8 cellular contexts compared by ENCODE assay signal in genomic region chr9:124764774-124765438, GRCh38. TPM values are rescaled to one million over a fixed set of nuclear protein-coding genes. Genes with fewer than 3 reads are reported as not detected.
DNase-seq lines count a peak whose midpoint lies in the region; ATAC-seq, FAIRE-seq and TF ChIP-seq lines count a peak whose summit lies in the region.

No MANE protein-coding gene starts in this region.

- TF ChIP-seq RAD21 in A549 (conservative IDR thresholded peaks at IDR 0.05 in 1 of 2, IDR thresholded peaks at IDR 0.05 in 1 of 2) = peak; percentile 53 to 61

- peak; percentile 54 to 76; a peak in 4 of 6 replicates for ATAC-seq in A549
- ATAC-seq in HG03469 (IDR thresholded peaks at IDR 0.05; ENCODE audit: unreplicated experiment) = no peak

- WGBS in A549 (ENCODE audit: missing lambda C conversion rate) = 52% methylated on average over 6 of the region's 6 CpGs

- peak; percentile 50 to 53 for DNase-seq in A549 (ENCODE audit: low read depth in 1 of 2, low spot score in 1 of 2)
- DNase-seq in GM18507 (ENCODE audit: extremely low spot score, insufficient read length, low read depth) = no peak
- peak; percentile 32 to 44 for DNase-seq in NCI-H526 (lab: John Stamatoyannopoulos, UW)
- DNase-seq in fibroblast of mammary gland (ENCODE audit: low read depth) = no peak
- DNase-seq in occipital lobe (lab: John Stamatoyannopoulos, UW) = no peak
- DNase-seq in NCI-H2081 treated with DMSO at 0.1 percent for 48 hours (lab: John Stamatoyannopoulos, UW) = no peak
- no peak for DNase-seq in stimulated activated CD4-positive, alpha-beta T cell treated with anti-CD3 and anti-CD28 coated beads, Interleukin-1b, Interleukin-23, amount 100 ng/mL, for 48 hours

- H3K27ac ChIP-seq in A549 = no peak overlapping the region

- CTCF ChIA-PET in A549 (lab: Yijun Ruan, JAX) = interaction anchor here (0.9 to 19.4 kb wide), 28 partner anchors 7 to 346 kb away, joined by 3 to 166 read pairs (median 5); partner anchors contain the start of genes ARPC5L, NR6A1, OLFML2A and RPL35

- no peak for TF ChIP-seq POLR2A in A549 (IDR thresholded peaks at IDR 0.05; ENCODE audit: low read length)

- TF ChIP-seq CTCF in A549 (IDR thresholded peaks at IDR 0.05) (peak; percentile 50), fibroblast of mammary gland (conservative IDR thresholded peaks at IDR 0.05; ENCODE audit: control insufficient read depth, insufficient read depth, low read depth, low read length) (peak; percentile 31)

- H3K9me3 ChIP-seq in A549 = no peaks in the 10 kb centered on the region

- no peak overlapping the region for H3K4me2 ChIP-seq in A549

- FAIRE-seq in A549 (lab: Jason Lieb, UNC) (no peak), GM18507 (lab: Jason Lieb, UNC) (peak; percentile 48)

- POLR2A ChIA-PET in A549 (lab: Yijun Ruan, JAX) = interaction anchor here (0.6 kb wide), 1 partner anchor 15 kb away, joined by 3 read pairs; no protein-coding TSS in a partner anchor

- no peak for TF ChIP-seq EP300 in A549 (IDR thresholded peaks at IDR 0.05)

- H3K4me1 ChIP-seq in A549 = peaks cover 22% of the 10 kb centered on the region; the same call in 2 of the 3 replicates

- H3K4me3 ChIP-seq in A549 = no peak overlapping the region
- H3K4me3 ChIP-seq in fibroblast of mammary gland (ENCODE audit: control insufficient read depth, low read depth, low read length) = no peak overlapping the region

TF ChIP-seq in A549, 52 proteins besides CTCF, POLR2A, EP300 and RAD21:
- TF ChIP-seq SMC3 (IDR thresholded peaks at IDR 0.05) (peak; percentile 23; the same call in 1 of the 3 replicates), HEYL (CRISPR knock-in tag; IDR thresholded peaks at IDR 0.05) (no peak)

RNA-seq across cellular contexts. Expression of gene NR6A1, which starts 6.2 kb away (rescaled TPM):
- polyA plus RNA-seq in A549 (2011; rRNA removed) = 3.3 and 4.1 TPM in 2 replicates
- polyA plus RNA-seq in A549 (2012; cell fraction: cytosol; rRNA removed) = 1.1 and 1.3 TPM in 2 replicates
- 4.7 and 6.2 TPM in 2 replicates for polyA plus RNA-seq in A549 (2012; cell fraction: nucleus; rRNA removed)
- polyA plus RNA-seq in A549 (2017; fragmentation: RNase III; extraction: RNeasy Plus Mini Kit Qiagen cat#74134 plus additional on column Dnase treatment) = 1.7 to 1.8 TPM (median 1.7 TPM) in 3 replicates
- polyA minus RNA-seq in A549 (2011; rRNA and poly(A)+ RNA removed) = 9.3 and 15.1 TPM in 2 replicates
- 2.0 TPM for total RNA-seq in occipital lobe

RNA-seq across cellular contexts. Expression of gene OLFML2A, which starts 12.0 kb away (rescaled TPM):
- polyA plus RNA-seq in A549 (2011; rRNA removed) (8.2 and 11.8 TPM in 2 replicates), A549 (2017; fragmentation: RNase III; extraction: RNeasy Plus Mini Kit Qiagen cat#74134 plus additional on column Dnase treatment) (11.3 to 16.2 TPM (median 14.5 TPM) in 3 replicates)
- polyA plus RNA-seq in A549 (2012; cell fraction: cytosol; rRNA removed) = 6.8 and 12.1 TPM in 2 replicates
- 14.9 and 16.6 TPM in 2 replicates for polyA plus RNA-seq in A549 (2012; cell fraction: nucleus; rRNA removed)
- polyA minus RNA-seq in A549 (2011; rRNA and poly(A)+ RNA removed) = 10.8 and 11.7 TPM in 2 replicates
- 2.5 TPM for total RNA-seq in occipital lobe

Comparison
In these comparisons a context has a peak if more than half of its experiments do, and no peak if none do; other contexts are left out.
1. DNase-seq: peak in A549 (2 of 2) and NCI-H526 (2 of 2); none in GM18507 (single experiment), fibroblast of mammary gland (single experiment), occipital lobe (single experiment), NCI-H2081 treated with DMSO at 0.1 percent for 48 hours (single experiment) and stimulated activated CD4-positive, alpha-beta T cell treated with anti-CD3 and anti-CD28 coated beads, Interleukin-1b, Interleukin-23, amount 100 ng/mL, for 48 hours (single experiment).